ENCODE assay signal across 12 cellular contexts in the genomic region with DNA sequence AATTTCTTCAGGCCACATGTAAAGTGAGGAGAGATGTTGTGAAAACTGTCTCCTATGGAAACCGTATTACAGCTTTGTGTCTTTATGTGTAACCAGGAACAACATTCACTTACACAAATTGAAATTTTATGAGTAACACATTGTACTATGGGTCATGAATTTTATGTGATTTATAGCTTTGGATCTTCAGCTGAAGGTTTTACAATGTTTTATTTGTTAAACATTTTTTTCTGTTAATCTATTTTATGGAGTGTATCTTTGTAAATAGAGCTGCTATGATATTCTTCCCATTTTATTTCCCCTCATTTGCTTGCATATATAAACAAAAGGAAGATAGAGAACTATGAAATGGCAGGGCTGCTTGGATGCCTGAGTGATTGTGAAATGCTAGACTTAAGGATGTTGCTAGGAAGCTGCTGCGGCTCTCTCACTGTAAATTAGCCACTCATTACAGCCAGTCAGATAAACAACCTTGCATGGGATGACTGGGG.
DNase-seq lines count a peak whose midpoint lies in the region; FAIRE-seq and TF ChIP-seq lines count a peak whose summit lies in the region.
"Had no signal": no experiment of that assay in that cellular context is flagged by ENCODE, and none has a peak within 500 bp of the region (broad histone marks: within the 10 kb centered on the region; RNA-seq: fewer than 3 reads in every experiment).

No MANE protein-coding gene starts in this region.

- H3K4me2 ChIP-seq in H1 (ENCODE audit: insufficient read depth in 1 of 2, low read depth in 2 of 2, low read length in 2 of 2): no peak overlapping the region

- H3K4me1 ChIP-seq in H1 (replicated peaks in 1 of 4; ENCODE audit: control insufficient read depth in 3 of 4, insufficient read depth in 4 of 4, low read length in 3 of 4): no peaks in the 10 kb centered on the region

- no peak for TF ChIP-seq RAD21 in H1 (IDR thresholded peaks at IDR 0.05 in 1 of 2, conservative IDR thresholded peaks at IDR 0.05 in 1 of 2; ENCODE audit: low read depth in 2 of 2, low read length in 2 of 2)

- no peak overlapping the region for H3K18ac ChIP-seq in H1 (ENCODE audit: extremely low read depth, low read length)

- no peak overlapping the region for H2BK15ac ChIP-seq in H1 (ENCODE audit: low read length)

- POLR2A ChIA-PET in H1 (lab: Charles Lee; ENCODE audit: partially characterized antibody): interaction anchor here (0.8 kb wide), 1 partner anchor 206 kb away, joined by 3 read pairs; no protein-coding TSS in a partner anchor

- no peak overlapping the region for H2BK12ac ChIP-seq in H1 (ENCODE audit: low read depth, low read length)

- no peak for TF ChIP-seq CTCF in H1 (IDR thresholded peaks at IDR 0.05; ENCODE audit: control extremely low read depth in 1 of 3, insufficient read depth in 1 of 3, low read depth in 1 of 3, low read length in 3 of 3)

- no peak for TF ChIP-seq POLR2A in H1 (IDR thresholded peaks at IDR 0.05; ENCODE audit: control extremely low read depth in 1 of 2, low read depth in 2 of 2, low read length in 2 of 2)

- H3K9me3 ChIP-seq in H1 (ENCODE audit: insufficient read depth in 2 of 2, low read depth in 1 of 2, low read length in 1 of 2): no peaks in the 10 kb centered on the region
- H3K9me3 ChIP-seq: SJCRH30 had no signal

- CTCF ChIA-PET in H1 (lab: Charles Lee; ENCODE audit: partially characterized antibody): interaction anchor here (2.9 kb wide), 1 partner anchor 527 kb away, joined by 9 read pairs; no protein-coding TSS in a partner anchor

- no peak overlapping the region for H4K5ac ChIP-seq in H1 (ENCODE audit: insufficient read length, low read depth, low read length)

- no peaks in the 10 kb centered on the region for H3K23me2 ChIP-seq in H1 (ENCODE audit: low read depth, low read length)

- no peak overlapping the region for H3K14ac ChIP-seq in H1 (ENCODE audit: insufficient read length)

- no peak overlapping the region for H3K4me3 ChIP-seq in H1 (ENCODE audit: extremely low read depth in 1 of 4, insufficient read depth in 2 of 4, low read depth in 3 of 4, low read length in 4 of 4)
- H3K4me3 ChIP-seq: SJCRH30 had no signal

- H3K27ac ChIP-seq in H1 (ENCODE audit: low read depth, low read length): no peak overlapping the region
- H3K27ac ChIP-seq: SJCRH30 had no signal

- FAIRE-seq in HTR-8/SVneo (lab: Jason Lieb, UNC) (no peak), H1 (lab: Jason Lieb, UNC) (no peak)
- FAIRE-seq: urothelium cell line had no signal

- H2AFZ ChIP-seq in H1 (ENCODE audit: low read length): no peak overlapping the region

- no peak overlapping the region for H2BK5ac ChIP-seq in H1 (ENCODE audit: low read depth, low read length)

- DNase-seq in HTR-8/SVneo (ENCODE audit: insufficient read length, low spot score) (peak; percentile 6), NCI-H2227 (lab: John Stamatoyannopoulos, UW; ENCODE audit: unreplicated experiment) (peak; percentile 26), H1 (ENCODE audit: low read depth in 1 of 2, low spot score in 2 of 2) (no peak), renal cortical epithelial cell (ENCODE audit: low read depth) (peak; percentile 84), retina (no peak), hippocampal formation (lab: John Stamatoyannopoulos, UW) (no peak)
- DNase-seq in stimulated activated naive CD4-positive, alpha-beta T cell treated with Interleukin-2 at 50 U/mL for 16 hours (lab: John Stamatoyannopoulos, UW): no peak
- DNase-seq: dermis blood vessel endothelial cell, NCI-H1694, right cardiac atrium, SJCRH30 had no signal

- H3K79me2 ChIP-seq in H1 (ENCODE audit: control insufficient read depth in 1 of 2, insufficient read depth in 2 of 2, low read length in 2 of 2): no peaks in the 10 kb centered on the region

- H3K56ac ChIP-seq in H1 (replicated peaks; ENCODE audit: insufficient read length, low read depth, low read length): no peak overlapping the region

- no peaks in the 10 kb centered on the region for H3K79me1 ChIP-seq in H1 (ENCODE audit: low read depth, low read length)

- no peak overlapping the region for H2BK120ac ChIP-seq in H1 (replicated peaks; ENCODE audit: low read depth, low read length)

- H2AK5ac ChIP-seq in H1 (ENCODE audit: low read depth, low read length): no peak overlapping the region

- no peak overlapping the region for H3K23ac ChIP-seq in H1 (ENCODE audit: insufficient read length)

- no peak overlapping the region for H4K8ac ChIP-seq in H1 (ENCODE audit: extremely low read depth, insufficient read depth, low read length)

- H3K9ac ChIP-seq in H1 (replicated peaks in 1 of 4; ENCODE audit: extremely low read depth in 1 of 4, low read depth in 3 of 4, low read length in 3 of 4): no peak overlapping the region

- no peaks in the 10 kb centered on the region for H3K36me3 ChIP-seq in H1 (ENCODE audit: control insufficient read depth in 2 of 4, insufficient read depth in 4 of 4, low read length in 3 of 4)
- H3K36me3 ChIP-seq: SJCRH30 had no signal

- no peak overlapping the region for H2BK20ac ChIP-seq in H1 (ENCODE audit: low read length)

- no peaks in the 10 kb centered on the region for H3K27me3 ChIP-seq in H1 (replicated peaks in 1 of 4; ENCODE audit: control insufficient read depth in 3 of 4, extremely low read depth in 1 of 4, insufficient read depth in 3 of 4, low read length in 3 of 4)
- H3K27me3 ChIP-seq: SJCRH30 had no signal

- no peaks in the 10 kb centered on the region for H4K20me1 ChIP-seq in H1 (replicated peaks in 1 of 2; ENCODE audit: control insufficient read depth in 1 of 2, insufficient read depth in 2 of 2, low read length in 2 of 2)

- no peak overlapping the region for H4K91ac ChIP-seq in H1 (replicated peaks; ENCODE audit: insufficient read length, low read length)

- H3K4ac ChIP-seq in H1 (replicated peaks; ENCODE audit: insufficient read length, low read depth, low read length): no peak overlapping the region

- TF ChIP-seq EP300 in H1 (IDR thresholded peaks at IDR 0.05; ENCODE audit: borderline replicate concordance in 1 of 2, low read depth in 2 of 2, low read length in 2 of 2): no peak

- WGBS in H1 (ENCODE audit: extremely low coverage in 1 of 2, insufficient coverage in 1 of 2, insufficient read length in 1 of 2, insufficient replicate concordance in 2 of 2, low coverage in 1 of 2, low lambda C conversion rate in 2 of 2, missing lambda C conversion rate in 1 of 2), 2 experiments: 87% methylated on average over 2 of the region's 2 CpGs; no CpG with 5 or more reads in 1 of the 2 experiments

TF ChIP-seq in H1, 55 proteins besides CTCF, POLR2A, EP300 and RAD21:
- no peak for TF ChIP-seq SP2 (IDR thresholded peaks at IDR 0.05; ENCODE audit: low read length)
- no peak for TF ChIP-seq ZNF274 (IDR thresholded peaks at IDR 0.05; ENCODE audit: borderline replicate concordance, extremely low read depth, low read length)
- TF ChIP-seq CEBPB (IDR thresholded peaks at IDR 0.05; ENCODE audit: low read depth, low read length): peak; percentile 76; the same call in 1 of the 2 replicates

Comparison
In these comparisons a context has a peak if more than half of its experiments do, and no peak if none do; other contexts are left out.
1. DNase-seq: peak in HTR-8/SVneo (single experiment), NCI-H2227 (single experiment) and renal cortical epithelial cell (single experiment); none in H1 (0 of 2), retina (single experiment), stimulated activated naive CD4-positive, alpha-beta T cell treated with Interleukin-2 at 50 U/mL for 16 hours (single experiment) and hippocampal formation (0 of 2).